8 cellular contexts compared by ENCODE assay signal in genomic region chr6:95576218-95576617, GRCh38. TPM values are rescaled to one million over a fixed set of nuclear protein-coding genes. Genes with fewer than 3 reads are reported as not detected.
DNase-seq lines count a peak whose midpoint lies in the region; ATAC-seq and TF ChIP-seq lines count a peak whose summit lies in the region.

No MANE protein-coding gene starts in this region.

- TF ChIP-seq CTCF in NB4 (IDR thresholded peaks at IDR 0.05; ENCODE audit: low read depth, low read length) (no peak), neutrophil (IDR thresholded peaks at IDR 0.05) (no peak)

- H3K27ac ChIP-seq in ectodermal cell (ENCODE audit: insufficient read depth, low read depth, low read length, poor library complexity, severe bottlenecking) (no peak overlapping the region), neutrophil (peak overlapping the region; percentile 82)

- H3K27me3 ChIP-seq in ectodermal cell (ENCODE audit: control insufficient read depth, insufficient read depth, low read length, poor library complexity, severe bottlenecking) (no peaks in the 10 kb centered on the region), neutrophil (no peaks in the 10 kb centered on the region)

- WGBS in ectodermal cell, 2 experiments: 65% methylated on average over 3 of the region's 4 CpGs; no CpG with 5 or more reads in 1 of the 2 experiments

- no peak for ATAC-seq in GM18511 (IDR thresholded peaks at IDR 0.05; ENCODE audit: unreplicated experiment)
- ATAC-seq in GM21390 (IDR thresholded peaks at IDR 0.05; ENCODE audit: unreplicated experiment): no peak

- H3K36me3 ChIP-seq in ectodermal cell (ENCODE audit: control insufficient read depth, insufficient read depth, low read length) (no peaks in the 10 kb centered on the region), neutrophil (no peaks in the 10 kb centered on the region)

- peak overlapping the region; percentile 92 for H3K4me3 ChIP-seq in NB4 (ENCODE audit: low read depth, low read length)
- H3K4me3 ChIP-seq in ectodermal cell (ENCODE audit: insufficient read depth, low read depth, low read length): peak overlapping the region; percentile 78
- peak overlapping the region; percentile 79 to 85 for H3K4me3 ChIP-seq in neutrophil (ENCODE audit: low read depth in 1 of 2, low read length in 1 of 2)

- no peak for TF ChIP-seq POLR2A in NB4 (IDR thresholded peaks at IDR 0.05; ENCODE audit: extremely low read depth, insufficient read length)

- DNase-seq in DMS 273 (lab: John Stamatoyannopoulos, UW; ENCODE audit: unreplicated experiment) (peak; percentile 28), NB4 (ENCODE audit: low read depth) (peak; percentile 13), HuH-7 (ENCODE audit: low spot score) (no peak), NCI-H128 (lab: John Stamatoyannopoulos, UW; ENCODE audit: unreplicated experiment) (no peak)

- H3K4me1 ChIP-seq in ectodermal cell (ENCODE audit: control insufficient read depth, insufficient read depth, low read length): no peaks in the 10 kb centered on the region
- peaks cover 49 to 56% of the 10 kb centered on the region in 2 experiments for H3K4me1 ChIP-seq in neutrophil (ENCODE audit: control insufficient read depth in 1 of 2, insufficient read depth in 1 of 2, low read depth in 1 of 2, low read length in 1 of 2)

- H3K9me3 ChIP-seq in ectodermal cell (ENCODE audit: control insufficient read depth, low read length): no peaks in the 10 kb centered on the region
- no peaks in the 10 kb centered on the region for H3K9me3 ChIP-seq in neutrophil

RNA-seq across cellular contexts. Expression of gene MANEA, which starts 1.1 kb away (rescaled TPM):
- polyA plus RNA-seq in ectodermal cell (2013, experiment 1 of 4): 12.8 TPM
- polyA plus RNA-seq in ectodermal cell (2013, experiment 2 of 4): 12.8 TPM
- 12.5 TPM for polyA plus RNA-seq in ectodermal cell (2013, experiment 3 of 4)
- 14.8 TPM for polyA plus RNA-seq in ectodermal cell (2013, experiment 4 of 4)

Comparison
In these comparisons a context has a peak if more than half of its experiments do, and no peak if none do; other contexts are left out.
1. DNase-seq: peak in DMS 273 (single experiment) and NB4 (single experiment); none in HuH-7 (single experiment) and NCI-H128 (single experiment).
2. Peak in every context shown above with its lines, with median percentiles within 50 percentile points of each other: H3K4me3 ChIP-seq.